In the genomic region with DNA sequence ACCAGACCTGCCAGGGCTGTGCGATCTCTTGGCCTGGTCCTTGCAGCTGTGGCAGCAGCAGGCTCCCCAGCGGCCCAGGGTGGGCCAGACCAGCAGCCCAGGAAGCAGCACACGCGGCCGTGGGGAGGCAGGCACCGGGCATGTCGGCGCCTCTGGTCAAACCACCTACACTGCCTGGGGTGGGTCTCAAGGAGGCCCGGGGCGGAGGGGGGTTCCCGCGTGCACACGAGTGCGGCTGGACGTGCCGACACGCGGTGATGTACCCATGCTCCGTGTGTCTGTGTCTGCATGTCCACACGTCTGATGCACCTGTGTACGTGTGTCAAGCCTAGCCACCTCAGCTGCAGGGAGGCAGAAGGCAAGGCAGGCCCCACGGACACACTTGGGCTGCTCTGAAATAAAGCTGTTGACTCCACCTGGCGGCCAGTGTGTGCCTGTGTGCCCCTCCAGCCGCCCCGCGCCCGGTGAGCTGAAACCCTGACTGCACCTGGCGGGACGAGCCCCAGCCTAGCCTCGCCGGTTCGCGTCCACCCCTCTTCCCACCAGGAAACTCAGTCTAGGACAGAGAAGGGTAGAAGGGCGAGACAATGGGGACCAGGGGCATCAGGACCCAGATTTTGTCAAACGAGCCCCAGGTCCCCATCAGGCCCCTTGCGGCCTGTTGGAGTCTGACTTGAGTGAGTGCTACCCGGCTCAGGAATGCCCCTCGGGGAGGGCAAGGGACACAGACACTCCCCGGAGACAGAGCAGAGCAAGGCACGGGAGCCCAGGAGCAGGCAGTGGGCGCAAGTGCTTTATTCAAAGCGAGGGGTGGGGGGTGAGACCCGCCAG, we compare ENCODE assay signal across 9 cellular contexts. TPM values are rescaled to one million over a fixed set of nuclear protein-coding genes. Genes with fewer than 3 reads are reported as not detected.
DNase-seq lines count a peak whose midpoint lies in the region; ATAC-seq and TF ChIP-seq lines count a peak whose summit lies in the region.
"Had no signal": no experiment of that assay in that cellular context is flagged by ENCODE, and none has a peak within 500 bp of the region (broad histone marks: within the 10 kb centered on the region; RNA-seq: fewer than 3 reads in every experiment).

No MANE protein-coding gene starts in this region.

- CTCF ChIA-PET in CD8-positive, alpha-beta memory T cell (lab: Charles Lee) = interaction anchor here (0.6 to 2.7 kb wide), 12 partner anchors 8 to 307 kb away, joined by 3 to 52 read pairs (median 4); no protein-coding TSS in a partner anchor

- no peak for TF ChIP-seq POLR2A in erythroblast (IDR thresholded peaks at IDR 0.05; ENCODE audit: low read length)

- H3K4me3 ChIP-seq in CD8-positive, alpha-beta memory T cell (ENCODE audit: low read length) = no peak overlapping the region
- H3K4me3 ChIP-seq in aorta (ENCODE audit: low read length in 2 of 2) = no peak overlapping the region
- H3K4me3 ChIP-seq: skin epidermis had no signal

- no peaks in the 10 kb centered on the region for H3K27me3 ChIP-seq in CD8-positive, alpha-beta memory T cell (ENCODE audit: insufficient read depth, low read length, poor library complexity, severe bottlenecking)
- no peaks in the 10 kb centered on the region for H3K27me3 ChIP-seq in aorta (ENCODE audit: control insufficient read depth in 1 of 2, insufficient read depth in 2 of 2, low read length in 1 of 2)

- POLR2A ChIA-PET in CD8-positive, alpha-beta memory T cell (lab: Charles Lee) = interaction anchor here (1.0 kb wide), 1 partner anchor 13 kb away, joined by 3 read pairs; no protein-coding TSS in a partner anchor

- no peak overlapping the region for H3K27ac ChIP-seq in CD8-positive, alpha-beta memory T cell (ENCODE audit: low read depth, low read length)
- no peak overlapping the region for H3K27ac ChIP-seq in aorta (ENCODE audit: low read depth in 1 of 2, low read length in 2 of 2)
- H3K27ac ChIP-seq: skin epidermis had no signal

- intact Hi-C loops in aorta (cut with DNase I) = loop anchor here (2.0 to 10.0 kb wide), 3 partner anchors 169 to 307 kb away; a partner anchor contains a TSS

- TF ChIP-seq CTCF in nephron progenitor cell (IDR thresholded peaks at IDR 0.05) = peak; percentile 59

- ATAC-seq in HG03432 (IDR thresholded peaks at IDR 0.05; ENCODE audit: unreplicated experiment) (peak; percentile 48), aorta (ENCODE audit: low FRiP score) (peak; percentile 65)

- H3K9me3 Mint-ChIP-seq in CD8-positive, alpha-beta memory T cell = no peaks in the 10 kb centered on the region
- H3K9me3 Mint-ChIP-seq in nephron progenitor cell = no peaks in the 10 kb centered on the region

- H3K4me1 ChIP-seq in CD8-positive, alpha-beta memory T cell (ENCODE audit: insufficient read depth, low read length) = no peaks in the 10 kb centered on the region
- no peaks in the 10 kb centered on the region for H3K4me1 ChIP-seq in aorta (ENCODE audit: control insufficient read depth in 1 of 2, insufficient read depth in 2 of 2, low read length in 2 of 2)

- H3K27ac Mint-ChIP-seq in CD8-positive, alpha-beta memory T cell = no peak overlapping the region
- no peak overlapping the region for H3K27ac Mint-ChIP-seq in nephron progenitor cell

- no peaks in the 10 kb centered on the region for H3K36me3 ChIP-seq in CD8-positive, alpha-beta memory T cell (ENCODE audit: insufficient read depth, low read length)
- no peaks in the 10 kb centered on the region for H3K36me3 ChIP-seq in aorta (ENCODE audit: control insufficient read depth in 1 of 2, insufficient read depth in 2 of 2, low read length in 1 of 2)

- 45 to 51% methylated on average over 39 to 43 of the region's 43 CpGs for whole genome bisulfite sequencing in aorta, 2 donors

- H3K9me3 ChIP-seq in CD8-positive, alpha-beta memory T cell (ENCODE audit: low read length) = no peaks in the 10 kb centered on the region
- H3K9me3 ChIP-seq in aorta (ENCODE audit: control insufficient read depth, low read length) = no peaks in the 10 kb centered on the region

- peak; percentile 48 to 78 (median 55) for DNase-seq in CD8-positive, alpha-beta memory T cell
- peak; percentile 42 to 54 for DNase-seq in NOMO-1 (lab: John Stamatoyannopoulos, UW; ENCODE audit: unreplicated experiment in 2 of 2)
- peak; percentile 72 for DNase-seq in activated CD8-positive, alpha-beta memory T cell treated with anti-CD3 and anti-CD28 coated beads, Interleukin-2, amount 50 U/mL, for 4 hours
- peak; percentile 73 to 78 for DNase-seq in erythroblast (lab: John Stamatoyannopoulos, UW)
- peak; percentile 76 for DNase-seq in nephron progenitor cell
- DNase-seq in aorta = no peak
- DNase-seq in NK-92 treated with Interleukin-12 subunit alpha and Interleukin-12 subunit beta, amount 100 ng/mL, for 24 hours (lab: John Stamatoyannopoulos, UW) = no peak

- H3K27me3 Mint-ChIP-seq in CD8-positive, alpha-beta memory T cell = no peaks in the 10 kb centered on the region
- peaks cover 3% of the 10 kb centered on the region for H3K27me3 Mint-ChIP-seq in nephron progenitor cell (ENCODE audit: low read depth, poor library complexity)

- peaks cover 0 to 4% (median 0%) of the 10 kb centered on the region in 3 donors for H3K4me1 Mint-ChIP-seq in CD8-positive, alpha-beta memory T cell
- peaks cover 5% of the 10 kb centered on the region for H3K4me1 Mint-ChIP-seq in nephron progenitor cell

- no peaks in the 10 kb centered on the region for H3K36me3 Mint-ChIP-seq in CD8-positive, alpha-beta memory T cell
- no peaks in the 10 kb centered on the region for H3K36me3 Mint-ChIP-seq in nephron progenitor cell (ENCODE audit: low read depth)

- H3K4me3 Mint-ChIP-seq in CD8-positive, alpha-beta memory T cell = no peak overlapping the region
- no peak overlapping the region for H3K4me3 Mint-ChIP-seq in nephron progenitor cell

RNA-seq across cellular contexts. Expression of a gene that starts 11.6 kb away (rescaled TPM):
- 1 to 10 TPM; 2.9 to 5.0 TPM for total RNA-seq in CD8-positive, alpha-beta memory T cell
- polyA plus RNA-seq in CD8-positive, alpha-beta memory T cell = 0.09 TPM
- 1 to 10 TPM; 3.5 to 8.2 TPM for total RNA-seq in aorta
- polyA plus RNA-seq in aorta = 10 to 100 TPM in 1 of 2 donors, 1 to 10 TPM in 1; 7.9 to 24.1 TPM

RNA-seq across cellular contexts. Expression of a gene that starts 15.9 kb away (rescaled TPM):
- total RNA-seq in CD8-positive, alpha-beta memory T cell = 10 to 100 TPM; 36.4 to 38.8 TPM
- 6.9 TPM for polyA plus RNA-seq in CD8-positive, alpha-beta memory T cell
- total RNA-seq in aorta = 10 to 100 TPM; 25.0 to 69.2 TPM
- polyA plus RNA-seq in aorta = 10 to 100 TPM; 10.6 to 63.9 TPM

RNA-seq across cellular contexts. Expression of a gene that starts 16.6 kb away (rescaled TPM):
- total RNA-seq in CD8-positive, alpha-beta memory T cell = 10 to 100 TPM; 32.9 to 34.3 TPM
- polyA plus RNA-seq in CD8-positive, alpha-beta memory T cell = 22.0 TPM
- 10 to 100 TPM in 1 of 2 donors, 1 to 10 TPM in 1; 7.4 to 12.6 TPM for total RNA-seq in aorta
- 10 to 100 TPM in 1 of 2 donors, 1 to 10 TPM in 1; 5.8 to 13.7 TPM for polyA plus RNA-seq in aorta

RNA-seq across cellular contexts. Expression of a gene that starts 18.2 kb away (rescaled TPM):
- 10 to 100 TPM; 76.7 to 79.3 TPM for total RNA-seq in CD8-positive, alpha-beta memory T cell
- 79.7 TPM for polyA plus RNA-seq in CD8-positive, alpha-beta memory T cell
- 10 to 100 TPM; 46.9 to 49.4 TPM for total RNA-seq in aorta
- 10 to 100 TPM; 17.2 to 49.3 TPM for polyA plus RNA-seq in aorta

RNA-seq across cellular contexts. Expression of a gene that starts 32.6 kb away (rescaled TPM):
- 100 to 1,000 TPM; 117 to 118 TPM for total RNA-seq in CD8-positive, alpha-beta memory T cell
- polyA plus RNA-seq in CD8-positive, alpha-beta memory T cell = 70.5 TPM
- total RNA-seq in aorta = 100 to 1,000 TPM; 114 to 121 TPM
- polyA plus RNA-seq in aorta = 100 to 1,000 TPM in 1 of 2 donors, 10 to 100 TPM in 1; 48.0 to 995 TPM

Comparison
In these comparisons a context has a peak if more than half of its experiments do, and no peak if none do; other contexts are left out.
1. DNase-seq: peak in CD8-positive, alpha-beta memory T cell (5 of 5), NOMO-1 (2 of 2), activated CD8-positive, alpha-beta memory T cell treated with anti-CD3 and anti-CD28 coated beads, Interleukin-2, amount 50 U/mL, for 4 hours (single experiment), erythroblast (2 of 2) and nephron progenitor cell (single experiment); none in aorta (0 of 2) and NK-92 treated with Interleukin-12 subunit alpha and Interleukin-12 subunit beta, amount 100 ng/mL, for 24 hours (single experiment).